In genomic region chr3:14487821-14488220, GRCh38 we compare ENCODE assay signal across 22 cellular contexts. TPM values are rescaled to one million over a fixed set of nuclear protein-coding genes. Genes with fewer than 3 reads are reported as not detected.
DNase-seq lines count a peak whose midpoint lies in the region; ATAC-seq and TF ChIP-seq lines count a peak whose summit lies in the region.
"Had no signal": no experiment of that assay in that cellular context is flagged by ENCODE, and none has a peak within 500 bp of the region (broad histone marks: within the 10 kb centered on the region; RNA-seq: fewer than 3 reads in every experiment).

No MANE protein-coding gene starts in this region.

- no peak overlapping the region for H3K4me2 ChIP-seq in smooth muscle cell
- H3K4me2 ChIP-seq: SK-N-SH had no signal

- no peak for ATAC-seq in Right ventricle myocardium superior (ENCODE audit: poor library complexity)
- no peak for ATAC-seq in heart right ventricle
- ATAC-seq in RWPE2 (ENCODE audit: low read depth) = no peak
- ATAC-seq in stimulated activated effector memory CD8-positive, alpha-beta T cell treated with anti-CD3 and anti-CD28 coated beads, Interleukin-12 subunit alpha, Interleukin-12 subunit beta, amount 100 ng/mL, for 72 hours = no peak

- whole genome bisulfite sequencing in heart right ventricle, 2 donors = 79 to 82% methylated on average over 7 of the region's 7 CpGs
- 92% methylated on average over 7 of the region's 7 CpGs for WGBS in sigmoid colon, 2 donors
- 96% methylated on average over 7 of the region's 7 CpGs for WGBS in smooth muscle cell (ENCODE audit: low lambda C conversion rate)

- no peak overlapping the region for H3K4me3 Mint-ChIP-seq in stimulated activated effector memory CD8-positive, alpha-beta T cell treated with anti-CD3 and anti-CD28 coated beads, Interleukin-12 subunit alpha, Interleukin-12 subunit beta, amount 100 ng/mL, for 72 hours
- no peak overlapping the region for H3K4me3 Mint-ChIP-seq in osteocyte (ENCODE audit: unreplicated experiment)
- H3K4me3 Mint-ChIP-seq: CD14-positive monocyte had no signal

- no peaks in the 10 kb centered on the region for H3K79me2 ChIP-seq in smooth muscle cell (ENCODE audit: low read depth)

- no peaks in the 10 kb centered on the region for H3K9me3 ChIP-seq in heart right ventricle
- no peaks in the 10 kb centered on the region for H3K9me3 ChIP-seq in RWPE2 (ENCODE audit: severe bottlenecking)
- H3K9me3 ChIP-seq in sigmoid colon = no peaks in the 10 kb centered on the region
- no peaks in the 10 kb centered on the region for H3K9me3 ChIP-seq in smooth muscle cell (replicated peaks; ENCODE audit: low read depth)
- H3K9me3 ChIP-seq: MG63, SK-N-SH had no signal

- H3K9me3 Mint-ChIP-seq in stimulated activated effector memory CD8-positive, alpha-beta T cell treated with anti-CD3 and anti-CD28 coated beads, Interleukin-12 subunit alpha, Interleukin-12 subunit beta, amount 100 ng/mL, for 72 hours = no peaks in the 10 kb centered on the region
- no peaks in the 10 kb centered on the region for H3K9me3 Mint-ChIP-seq in osteocyte (ENCODE audit: unreplicated experiment)
- H3K9me3 Mint-ChIP-seq: IgD-negative memory B cell had no signal

- no peak for TF ChIP-seq EP300 in sigmoid colon (IDR thresholded peaks at IDR 0.05)

- DNase-seq in Right ventricle myocardium superior (peak; percentile 25), heart right ventricle (no peak), RWPE2 (ENCODE audit: low spot score) (no peak), epithelial cell of prostate (ENCODE audit: low read depth, low spot score) (no peak), sigmoid colon (no peak), osteocyte (ENCODE audit: extremely low spot score, unreplicated experiment) (no peak), smooth muscle cell (lab: John Stamatoyannopoulos, UW; ENCODE audit: unreplicated experiment) (no peak)
- no peak for DNase-seq in stimulated activated effector memory CD8-positive, alpha-beta T cell treated with anti-CD3 and anti-CD28 coated beads, Interleukin-12 subunit alpha, Interleukin-12 subunit beta, amount 100 ng/mL, for 72 hours (ENCODE audit: low spot score in 2 of 2)
- DNase-seq: EL, GF-D8, Kasumi-1, MG63, NCI-H1417, NCI-H1694 treated with DMSO at 0.1 percent for 48 hours, NCI-H446, NCI-H526, OCI-M1, SHP77 treated with DMSO at 0.1 percent for 48 hours, SK-N-SH had no signal

- H3K27ac ChIP-seq in heart right ventricle = peak overlapping the region in 3 of 10 donors; percentile 26 to 57 (median 28)
- H3K27ac ChIP-seq in RWPE2 (ENCODE audit: poor library complexity, severe bottlenecking) = peak overlapping the region; percentile 39
- H3K27ac ChIP-seq in epithelial cell of prostate = peak overlapping the region; percentile 56
- H3K27ac ChIP-seq in sigmoid colon = no peak overlapping the region
- H3K27ac ChIP-seq in smooth muscle cell (ENCODE audit: low read depth) = no peak overlapping the region

- no peaks in the 10 kb centered on the region for H3F3A ChIP-seq in smooth muscle cell (ENCODE audit: low read depth)

- TF ChIP-seq POLR2A in sigmoid colon (IDR thresholded peaks at IDR 0.05) = no peak

- H3K27me3 ChIP-seq in heart right ventricle = no peaks in the 10 kb centered on the region
- no peaks in the 10 kb centered on the region for H3K27me3 ChIP-seq in RWPE2 (ENCODE audit: insufficient read depth, poor library complexity, severe bottlenecking)
- H3K27me3 ChIP-seq in sigmoid colon = no peaks in the 10 kb centered on the region
- no peaks in the 10 kb centered on the region for H3K27me3 ChIP-seq in smooth muscle cell (ENCODE audit: low read depth)
- H3K27me3 ChIP-seq: MG63 had no signal

- H3K4me3 ChIP-seq in heart right ventricle (no peak overlapping the region), RWPE2 (ENCODE audit: severe bottlenecking) (no peak overlapping the region), sigmoid colon (no peak overlapping the region), smooth muscle cell (no peak overlapping the region)
- H3K4me3 ChIP-seq: MG63 had no signal

- H3K9ac ChIP-seq in smooth muscle cell (ENCODE audit: low read depth) = no peak overlapping the region
- H3K9ac ChIP-seq: SK-N-SH had no signal

- peak overlapping the region; percentile 81 for H3K27ac Mint-ChIP-seq in stimulated activated effector memory CD8-positive, alpha-beta T cell treated with anti-CD3 and anti-CD28 coated beads, Interleukin-12 subunit alpha, Interleukin-12 subunit beta, amount 100 ng/mL, for 72 hours
- no peak overlapping the region for H3K27ac Mint-ChIP-seq in osteocyte (ENCODE audit: unreplicated experiment)

- no peaks in the 10 kb centered on the region for H4K20me1 ChIP-seq in smooth muscle cell (ENCODE audit: low read depth)

- TF ChIP-seq CTCF in heart right ventricle (IDR thresholded peaks at IDR 0.05) = no peak
- no peak for TF ChIP-seq CTCF in RWPE2 (IDR thresholded peaks at IDR 0.05; ENCODE audit: poor library complexity, severe bottlenecking)
- TF ChIP-seq CTCF in sigmoid colon (IDR thresholded peaks at IDR 0.05) = no peak
- no peak for TF ChIP-seq CTCF in osteocyte (IDR thresholded peaks at IDR 0.05)
- TF ChIP-seq CTCF in smooth muscle cell (IDR thresholded peaks at IDR 0.05; ENCODE audit: borderline replicate concordance, insufficient read depth, poor library complexity, severe bottlenecking) = no peak

- intact Hi-C loops in Right ventricle myocardium superior (cut with DNase I) = no loop called here
- intact Hi-C loops in heart right ventricle (cut with DNase I) = no loop called here
- intact Hi-C loops in sigmoid colon (cut with DNase I) = no loop called here

- peaks cover 62% of the 10 kb centered on the region for H3K36me3 Mint-ChIP-seq in stimulated activated effector memory CD8-positive, alpha-beta T cell treated with anti-CD3 and anti-CD28 coated beads, Interleukin-12 subunit alpha, Interleukin-12 subunit beta, amount 100 ng/mL, for 72 hours
- peaks cover 37% of the 10 kb centered on the region for H3K36me3 Mint-ChIP-seq in osteocyte (ENCODE audit: unreplicated experiment)
- H3K36me3 Mint-ChIP-seq: IgD-negative memory B cell had no signal

- H3K4me1 ChIP-seq in heart right ventricle (peaks cover 0 to 26% (median 12%) of the 10 kb centered on the region in 9 donors), RWPE2 (ENCODE audit: insufficient read depth, poor library complexity, severe bottlenecking) (peaks cover 23% of the 10 kb centered on the region), sigmoid colon (no peaks in the 10 kb centered on the region), smooth muscle cell (ENCODE audit: low read depth) (no peaks in the 10 kb centered on the region)

- H2AFZ ChIP-seq in smooth muscle cell (ENCODE audit: low read depth) = no peak overlapping the region

- peaks cover 19% of the 10 kb centered on the region for H3K4me1 Mint-ChIP-seq in stimulated activated effector memory CD8-positive, alpha-beta T cell treated with anti-CD3 and anti-CD28 coated beads, Interleukin-12 subunit alpha, Interleukin-12 subunit beta, amount 100 ng/mL, for 72 hours
- peaks cover 5% of the 10 kb centered on the region for H3K4me1 Mint-ChIP-seq in osteocyte (ENCODE audit: unreplicated experiment)
- H3K4me1 Mint-ChIP-seq: CD14-positive monocyte had no signal

- H3K36me3 ChIP-seq in heart right ventricle (peaks cover 0 to 78% (median 14%) of the 10 kb centered on the region in 9 donors), RWPE2 (ENCODE audit: low read depth) (no peaks in the 10 kb centered on the region), sigmoid colon (no peaks in the 10 kb centered on the region), smooth muscle cell (ENCODE audit: low read depth) (no peaks in the 10 kb centered on the region)
- H3K36me3 ChIP-seq: MG63 had no signal

- H3K27me3 Mint-ChIP-seq in osteocyte (ENCODE audit: unreplicated experiment) = no peaks in the 10 kb centered on the region
- H3K27me3 Mint-ChIP-seq: IgD-negative memory B cell had no signal

RNA-seq across cellular contexts. Expression of gene GRIP2, which starts 52.3 kb away (rescaled TPM):
- 40.1 TPM for total RNA-seq in Right ventricle myocardium superior
- total RNA-seq in heart right ventricle = 10 to 100 TPM; 13.2 to 70.1 (median 39.4) TPM
- 10 to 100 TPM in 1 of 2 donors, 1 to 10 TPM in 1; 7.4 to 56.8 TPM for polyA plus RNA-seq in heart right ventricle
- 1 to 10 TPM in 2 of 4 donors, under 1 TPM in 2; 0.16 to 1.7 (median 0.87) TPM for total RNA-seq in sigmoid colon
- polyA plus RNA-seq in sigmoid colon = under 1 TPM; under 0.01 to 0.90 (median 0.23) TPM
- 0.18 and 0.35 TPM in 2 replicates for total RNA-seq in osteocyte
- 3.2 and 6.5 TPM in 2 replicates for total RNA-seq in smooth muscle cell
- polyA plus RNA-seq in smooth muscle cell = 2.0 and 3.6 TPM in 2 replicates
- total RNA-seq: A172 had no signal
- polyA plus RNA-seq: CD14-positive monocyte, IgD-negative memory B cell had no signal

Comparison
In these comparisons a context has a peak if more than half of its experiments do, and no peak if none do; other contexts are left out.
1. H3K27ac ChIP-seq: peak in RWPE2 (single experiment) and epithelial cell of prostate (single experiment); none in sigmoid colon (0 of 4) and smooth muscle cell (single experiment).